In genomic region chr7:131745645-131746248, GRCh38 we compare ENCODE assay signal across 10 cellular contexts.
DNase-seq lines count a peak whose midpoint lies in the region; ATAC-seq, FAIRE-seq and TF ChIP-seq lines count a peak whose summit lies in the region.
"Had no signal": no experiment of that assay in that cellular context is flagged by ENCODE, and none has a peak within 500 bp of the region (broad histone marks: within the 10 kb centered on the region; RNA-seq: fewer than 3 reads in every experiment).

No MANE protein-coding gene starts in this region.

- no peaks in the 10 kb centered on the region for H3K27me3 ChIP-seq in iPS DF 6.9 (ENCODE audit: control insufficient read depth, insufficient read depth, low read length)
- H3K27me3 ChIP-seq: ovary had no signal

- CTCF ChIA-PET in activated CD8-positive, alpha-beta T cell treated with anti-CD3 and anti-CD28 coated beads, Interleukin-2, amount 10 ng/mL, durations not matched to agents 7 days and 5 days (lab: Charles Lee) = no interaction called here

- DNase-seq in AG10803 (ENCODE audit: low read depth) (peak; percentile 46), HTR-8/SVneo (ENCODE audit: insufficient read length, low spot score) (peak; percentile 17), iPS DF 6.9 (ENCODE audit: low read depth, low spot score) (peak; percentile 58), GM20000 (ENCODE audit: low spot score) (no peak), D341Med (ENCODE audit: low spot score) (no peak)
- DNase-seq in activated CD8-positive, alpha-beta T cell treated with anti-CD3 and anti-CD28 coated beads, Interleukin-2, amount 10 ng/mL, durations not matched to agents 7 days and 5 days = peak; percentile 37
- DNase-seq: NCI-H187 had no signal

- H3K27me3 Mint-ChIP-seq in activated CD8-positive, alpha-beta T cell treated with anti-CD3 and anti-CD28 coated beads, Interleukin-2, amount 10 ng/mL, durations not matched to agents 7 days and 5 days (ENCODE audit: low read depth) = peaks cover 5% of the 10 kb centered on the region

- no peaks in the 10 kb centered on the region for H3K9me3 ChIP-seq in iPS DF 6.9 (ENCODE audit: control insufficient read depth, insufficient read depth, low read length)
- H3K9me3 ChIP-seq: ovary had no signal

- H3K36me3 Mint-ChIP-seq in activated CD8-positive, alpha-beta T cell treated with anti-CD3 and anti-CD28 coated beads, Interleukin-2, amount 10 ng/mL, durations not matched to agents 7 days and 5 days (ENCODE audit: low read depth) = no peaks in the 10 kb centered on the region

- no peak overlapping the region for H3K4me3 ChIP-seq in AG10803 (ENCODE audit: low read length)
- no peak overlapping the region for H3K4me3 ChIP-seq in iPS DF 6.9 (ENCODE audit: low read length)
- H3K4me3 ChIP-seq: ovary had no signal

- POLR2A ChIA-PET in activated CD8-positive, alpha-beta T cell treated with anti-CD3 and anti-CD28 coated beads, Interleukin-2, amount 10 ng/mL, durations not matched to agents 7 days and 5 days (lab: Charles Lee) = no interaction called here

- no peak overlapping the region for H3K4me3 Mint-ChIP-seq in activated CD8-positive, alpha-beta T cell treated with anti-CD3 and anti-CD28 coated beads, Interleukin-2, amount 10 ng/mL, durations not matched to agents 7 days and 5 days

- no peak overlapping the region for H3K27ac Mint-ChIP-seq in activated CD8-positive, alpha-beta T cell treated with anti-CD3 and anti-CD28 coated beads, Interleukin-2, amount 10 ng/mL, durations not matched to agents 7 days and 5 days

- H3K27ac ChIP-seq in iPS DF 6.9 (ENCODE audit: low read length) = no peak overlapping the region
- H3K27ac ChIP-seq: ovary had no signal

- H3K4me1 ChIP-seq in iPS DF 6.9 (ENCODE audit: control insufficient read depth, insufficient read depth, low read length) = peaks cover 1% of the 10 kb centered on the region; the same call in 1 of the 2 replicates

- ATAC-seq in activated CD8-positive, alpha-beta T cell treated with anti-CD3 and anti-CD28 coated beads, Interleukin-2, amount 10 ng/mL, durations not matched to agents 7 days and 5 days = peak; percentile 39
- ATAC-seq in HG03521 (IDR thresholded peaks at IDR 0.05; ENCODE audit: unreplicated experiment) = no peak
- ATAC-seq in HG03469 (IDR thresholded peaks at IDR 0.05; ENCODE audit: unreplicated experiment) = no peak

- no peak for FAIRE-seq in HTR-8/SVneo (lab: Jason Lieb, UNC)

- H3K36me3 ChIP-seq in iPS DF 6.9 (ENCODE audit: control insufficient read depth, insufficient read depth, low read length) = no peaks in the 10 kb centered on the region
- H3K36me3 ChIP-seq: ovary had no signal

- TF ChIP-seq CTCF in AG10803 (conservative IDR thresholded peaks at IDR 0.05; ENCODE audit: low read length) (no peak), GM20000 (IDR thresholded peaks at IDR 0.05; ENCODE audit: extremely low read depth, missing control alignments) (no peak)

- H3K4me1 Mint-ChIP-seq in activated CD8-positive, alpha-beta T cell treated with anti-CD3 and anti-CD28 coated beads, Interleukin-2, amount 10 ng/mL, durations not matched to agents 7 days and 5 days (ENCODE audit: low read depth) = no peaks in the 10 kb centered on the region

- no peaks in the 10 kb centered on the region for H3K9me3 Mint-ChIP-seq in activated CD8-positive, alpha-beta T cell treated with anti-CD3 and anti-CD28 coated beads, Interleukin-2, amount 10 ng/mL, durations not matched to agents 7 days and 5 days (ENCODE audit: insufficient read depth)

- WGBS in iPS DF 6.9 (ENCODE audit: insufficient coverage, insufficient read length) = no CpG with 5 or more reads among the region's 13 CpGs

Comparison
In these comparisons a context has a peak if more than half of its experiments do, and no peak if none do; other contexts are left out.
1. DNase-seq: peak in AG10803 (single experiment), HTR-8/SVneo (single experiment), activated CD8-positive, alpha-beta T cell treated with anti-CD3 and anti-CD28 coated beads, Interleukin-2, amount 10 ng/mL, durations not matched to agents 7 days and 5 days (single experiment) and iPS DF 6.9 (single experiment); none in GM20000 (single experiment) and D341Med (single experiment).